In the genomic region with DNA sequence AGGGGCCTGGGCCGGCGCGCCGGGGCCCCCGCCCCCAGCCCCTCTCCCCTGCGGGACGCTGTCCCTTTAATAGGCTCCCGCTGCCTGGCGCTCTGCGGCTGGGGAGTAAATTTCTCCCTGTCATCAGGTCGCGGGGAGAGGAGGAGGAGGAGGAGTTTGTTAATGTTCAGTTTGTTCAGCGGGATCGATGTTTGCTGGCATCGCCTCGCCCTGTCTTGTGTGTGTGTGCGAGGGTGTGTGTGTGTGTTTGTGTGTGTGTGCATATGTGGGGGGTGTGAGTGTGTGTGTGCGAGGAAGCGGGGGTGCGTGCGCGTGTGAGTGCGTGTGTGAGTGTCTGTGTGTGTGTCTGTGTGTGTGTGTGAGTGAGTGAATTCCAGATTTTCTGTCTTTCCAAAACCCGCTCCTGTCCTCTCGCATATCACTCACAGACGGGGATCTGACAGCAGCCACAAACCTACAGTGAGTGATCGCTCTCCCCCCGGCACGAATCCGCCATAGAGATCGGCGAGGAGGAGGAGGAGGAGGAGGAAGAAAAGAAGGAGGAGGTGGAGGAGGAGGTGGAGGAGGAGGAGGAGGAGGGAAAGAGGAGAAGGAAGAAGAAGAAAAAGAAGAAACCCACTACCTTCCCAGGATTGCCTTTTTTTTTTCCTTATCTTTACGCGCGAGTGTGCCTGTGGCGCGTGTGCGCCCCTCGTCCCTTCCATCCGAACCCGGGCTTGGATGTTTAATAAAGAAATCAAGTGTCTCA, we compare ENCODE assay signal across 8 cellular contexts.
A peak's percentile ranks its signal among the peaks of the same experiment; 100 is the strongest.
DNase-seq lines count a peak whose midpoint lies in the region; ATAC-seq and TF ChIP-seq lines count a peak whose summit lies in the region.

A gene with protein sequence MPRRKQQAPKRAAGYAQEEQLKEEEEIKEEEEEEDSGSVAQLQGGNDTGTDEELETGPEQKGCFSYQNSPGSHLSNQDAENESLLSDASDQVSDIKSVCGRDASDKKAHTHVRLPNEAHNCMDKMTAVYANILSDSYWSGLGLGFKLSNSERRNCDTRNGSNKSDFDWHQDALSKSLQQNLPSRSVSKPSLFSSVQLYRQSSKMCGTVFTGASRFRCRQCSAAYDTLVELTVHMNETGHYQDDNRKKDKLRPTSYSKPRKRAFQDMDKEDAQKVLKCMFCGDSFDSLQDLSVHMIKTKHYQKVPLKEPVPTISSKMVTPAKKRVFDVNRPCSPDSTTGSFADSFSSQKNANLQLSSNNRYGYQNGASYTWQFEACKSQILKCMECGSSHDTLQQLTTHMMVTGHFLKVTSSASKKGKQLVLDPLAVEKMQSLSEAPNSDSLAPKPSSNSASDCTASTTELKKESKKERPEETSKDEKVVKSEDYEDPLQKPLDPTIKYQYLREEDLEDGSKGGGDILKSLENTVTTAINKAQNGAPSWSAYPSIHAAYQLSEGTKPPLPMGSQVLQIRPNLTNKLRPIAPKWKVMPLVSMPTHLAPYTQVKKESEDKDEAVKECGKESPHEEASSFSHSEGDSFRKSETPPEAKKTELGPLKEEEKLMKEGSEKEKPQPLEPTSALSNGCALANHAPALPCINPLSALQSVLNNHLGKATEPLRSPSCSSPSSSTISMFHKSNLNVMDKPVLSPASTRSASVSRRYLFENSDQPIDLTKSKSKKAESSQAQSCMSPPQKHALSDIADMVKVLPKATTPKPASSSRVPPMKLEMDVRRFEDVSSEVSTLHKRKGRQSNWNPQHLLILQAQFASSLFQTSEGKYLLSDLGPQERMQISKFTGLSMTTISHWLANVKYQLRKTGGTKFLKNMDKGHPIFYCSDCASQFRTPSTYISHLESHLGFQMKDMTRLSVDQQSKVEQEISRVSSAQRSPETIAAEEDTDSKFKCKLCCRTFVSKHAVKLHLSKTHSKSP (N-terminal part only) (plus strand): TSS at position 169 of the 748 bp plus-strand sequence. CDS start 936 bp downstream, outside the sequence.

- in situ Hi-C loops in HAP-1 (cut with MboI; ENCODE audit: low sequenced_read_pairs): no loop called here

- peaks cover 35% of the 10 kb centered on the region for H3K4me1 ChIP-seq in OCI-LY3 (ENCODE audit: low read length)
- H3K4me1 ChIP-seq in parathyroid adenoma: no peaks in the 10 kb centered on the region
- H3K4me1 ChIP-seq in HAP-1: no peaks in the 10 kb centered on the region

- peak within 1 kb of the TSS; percentile 44 for H2AFZ ChIP-seq in OCI-LY3 (ENCODE audit: low read depth, low read length)
- H2AFZ ChIP-seq in parathyroid adenoma: peak within 1 kb of the TSS; percentile 65

- peak within 1 kb of the TSS; percentile 86 for H3K27ac ChIP-seq in OCI-LY3 (ENCODE audit: low read length)
- H3K27ac ChIP-seq in parathyroid adenoma: peak within 1 kb of the TSS; percentile 26

- DNase-seq in GM12865 (ENCODE audit: low read depth) (peak; percentile 2), germinal center (ENCODE audit: low spot score) (peak; percentile 10), KG1 (lab: John Stamatoyannopoulos, UW) (no peak), HAP-1 (ENCODE audit: low spot score in 2 of 2) (no peak)
- peak; percentile 15 for DNase-seq in activated T-helper 9 cell treated with anti-CD3 and anti-CD28 coated beads, Interleukin-2, amount 50 U/mL, for 16 hours (ENCODE audit: low read depth)

- no peak for ATAC-seq in GM19397 (IDR thresholded peaks at IDR 0.05; ENCODE audit: unreplicated experiment)

- no peak for TF ChIP-seq CTCF in GM12865 (IDR thresholded peaks at IDR 0.05; ENCODE audit: insufficient read depth, low read depth, low read length, missing control alignments)
- TF ChIP-seq CTCF in OCI-LY3 (IDR thresholded peaks at IDR 0.05; ENCODE audit: low read depth, low read length): no peak
- no peak for TF ChIP-seq CTCF in parathyroid adenoma (IDR thresholded peaks at IDR 0.05)

- peaks cover 28% of the 10 kb centered on the region for H3K79me2 ChIP-seq in OCI-LY3 (ENCODE audit: low read length)
- no peaks in the 10 kb centered on the region for H3K79me2 ChIP-seq in parathyroid adenoma

- H3K9ac ChIP-seq in OCI-LY3 (ENCODE audit: low read length) (peak within 1 kb of the TSS; percentile 97), parathyroid adenoma (peak within 1 kb of the TSS; percentile 21)

- H3K9me3 ChIP-seq in OCI-LY3 (ENCODE audit: insufficient read depth, low read length) (no peaks in the 10 kb centered on the region), parathyroid adenoma (ENCODE audit: control insufficient read depth, low read length) (no peaks in the 10 kb centered on the region), HAP-1 (no peaks in the 10 kb centered on the region)

- no peaks in the 10 kb centered on the region for H4K20me1 ChIP-seq in OCI-LY3 (ENCODE audit: insufficient read depth, low read length)

- H3K4me2 ChIP-seq in OCI-LY3 (ENCODE audit: low read length) (peak within 1 kb of the TSS; percentile 95), parathyroid adenoma (ENCODE audit: low read length) (peak within 1 kb of the TSS; percentile 93)

- H3K36me3 ChIP-seq in OCI-LY3 (replicated peaks; ENCODE audit: low read depth, low read length): no peaks in the 10 kb centered on the region
- H3K36me3 ChIP-seq in parathyroid adenoma (ENCODE audit: control insufficient read depth, insufficient read depth, low read length): no peaks in the 10 kb centered on the region
- no peaks in the 10 kb centered on the region for H3K36me3 ChIP-seq in HAP-1 (replicated peaks)

- H3K4me3 ChIP-seq in GM12865 (ENCODE audit: low read depth, low read length) (peak within 1 kb of the TSS; percentile 35), OCI-LY3 (ENCODE audit: low read length) (peak within 1 kb of the TSS; percentile 82), parathyroid adenoma (ENCODE audit: low read depth, low read length) (peak within 1 kb of the TSS; percentile 67), HAP-1 (no peak within 1 kb of the TSS)

- H3K27me3 ChIP-seq in OCI-LY3 (ENCODE audit: low read depth, low read length) (no peaks in the 10 kb centered on the region), parathyroid adenoma (ENCODE audit: control insufficient read depth, insufficient read depth, low read length) (no peaks in the 10 kb centered on the region), HAP-1 (ENCODE audit: low read depth) (peaks cover 27% of the 10 kb centered on the region)

Comparison
In these comparisons a context has a peak if more than half of its experiments do, and no peak if none do; other contexts are left out.
1. DNase-seq: peak in GM12865 (single experiment), activated T-helper 9 cell treated with anti-CD3 and anti-CD28 coated beads, Interleukin-2, amount 50 U/mL, for 16 hours (single experiment) and germinal center (single experiment); none in KG1 (single experiment) and HAP-1 (0 of 2).